ENCODE assay signal across 34 cellular contexts in the genomic region with DNA sequence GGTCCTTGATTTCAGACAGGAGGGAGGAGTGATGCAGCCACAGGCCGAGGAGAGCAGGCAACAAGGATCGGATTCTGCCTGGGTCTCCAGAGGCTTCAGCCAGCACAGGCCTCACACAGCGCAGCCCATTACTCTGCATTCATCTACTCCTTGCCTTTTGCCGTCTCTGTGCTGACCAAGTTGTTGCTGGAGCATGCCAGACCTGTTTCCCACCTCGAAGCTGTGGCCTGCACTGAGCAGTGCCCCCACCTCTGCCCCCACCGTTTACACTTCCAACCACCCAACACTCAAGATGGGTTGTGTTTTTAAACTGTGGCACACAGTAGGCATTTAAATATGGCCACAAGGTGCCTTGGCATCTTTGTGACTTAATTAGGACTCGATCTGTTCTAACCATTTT. TPM values are rescaled to one million over a fixed set of nuclear protein-coding genes. Genes with fewer than 3 reads are reported as not detected.
"Had no signal": no experiment of that assay in that cellular context is flagged by ENCODE, and none has a peak within 500 bp of the region (broad histone marks: within the 10 kb centered on the region; RNA-seq: fewer than 3 reads in every experiment).

No MANE protein-coding gene starts in this region.

- H3K9ac ChIP-seq: SK-N-SH had no signal

- H3K4me3 ChIP-seq: ascending aorta, cardiac muscle cell, MG63, Peyer's patch, SJSA1 had no signal

- DNase-seq: activated CD4-positive, alpha-beta T cell treated with anti-CD3 and anti-CD28 coated beads for 36 hours; activated CD4-positive, alpha-beta T cell treated with anti-CD3 and anti-CD28 coated beads, Interleukin-2, amount 10 ng/mL, durations not matched to agents 7 days and 5 days; activated CD4-positive, alpha-beta T cell treated with anti-CD3 and anti-CD28 coated beads, Interleukin-2, amount 50 U/mL, for 48 hours; activated CD8-positive, alpha-beta T cell treated with anti-CD3 and anti-CD28 coated beads, Interleukin-2, amount 10 ng/mL, durations not matched to agents 7 days and 5 days; activated gamma-delta T cell; activated naive CD4-positive, alpha-beta T cell treated with Interleukin-2 at 50 U/mL for 16 hours; activated naive CD8-positive, alpha-beta T cell treated with anti-CD3 and anti-CD28 coated beads, Interleukin-2, amount 10 ng/mL, durations not matched to agents 7 days and 5 days; activated T-cell treated with anti-CD3 and anti-CD28 coated beads, Interleukin-2, amount 50 U/mL, for 24 hours; amygdala; Kasumi-1; MG63; NCI-H1048; NCI-H1105 treated with DMSO at 0.1 percent for 48 hours; NCI-H1436; NCI-H1694; NCI-H1930; NCI-H2081 treated with DMSO at 0.1 percent for 48 hours; NCI-H345; NCI-H524 treated with DMSO at 0.1 percent for 48 hours; PC-3; Peyer's patch; RPMI8226; SHP77 treated with DMSO at 0.1 percent for 48 hours; SK-N-SH had no signal

- H3K27ac Mint-ChIP-seq: activated CD4-positive, alpha-beta T cell treated with anti-CD3 and anti-CD28 coated beads for 36 hours; activated CD4-positive, alpha-beta T cell treated with anti-CD3 and anti-CD28 coated beads, Interleukin-2, amount 10 ng/mL, durations not matched to agents 7 days and 5 days; activated CD8-positive, alpha-beta T cell treated with anti-CD3 and anti-CD28 coated beads, Interleukin-2, amount 10 ng/mL, durations not matched to agents 7 days and 5 days; activated naive CD4-positive, alpha-beta T cell treated with anti-CD3 and anti-CD28 coated beads, Interleukin-2, amount 50 U/mL, for 24 hours; activated naive CD8-positive, alpha-beta T cell treated with anti-CD3 and anti-CD28 coated beads, Interleukin-2, amount 10 ng/mL, durations not matched to agents 7 days and 5 days; activated T-cell treated with anti-CD3 and anti-CD28 coated beads, Interleukin-2, amount 50 U/mL, for 24 hours; activated T-helper 2 cell treated with anti-CD3 and anti-CD28 coated beads, Interferon-gamma antibody, Interleukin-2, Interleukin-4, amounts not matched to agents 10 μg/mL and 5 μg/mL and 100 μg/mL, durations not matched to agents 14 hours and 24 hours and 36 hours; T-helper 1 cell treated with Interleukin-12 subunit alpha and Interleukin-12 subunit beta and Interleukin-4 antibody, amounts not matched to agents 30 μg/mL and 1 μg/mL, for 36 hours; T-helper 2 cell treated with Interferon-gamma antibody and Interleukin-4, amounts not matched to agents 5 μg/mL and 100 μg/mL, for 36 hours had no signal

- H3K9me3 ChIP-seq: ascending aorta, MG63, Peyer's patch, SJSA1, SK-N-SH had no signal

- H3K9me2 ChIP-seq: SK-N-SH had no signal

- H3K27me3 Mint-ChIP-seq: activated CD4-positive, alpha-beta T cell treated with anti-CD3 and anti-CD28 coated beads for 36 hours; activated CD4-positive, alpha-beta T cell treated with anti-CD3 and anti-CD28 coated beads, Interleukin-2, amount 10 ng/mL, durations not matched to agents 7 days and 5 days; activated naive CD4-positive, alpha-beta T cell treated with anti-CD3 and anti-CD28 coated beads, Interleukin-2, amount 50 U/mL, for 24 hours; activated T-cell treated with anti-CD3 and anti-CD28 coated beads, Interleukin-2, amount 50 U/mL, for 24 hours had no signal

- H3K36me3 ChIP-seq: ascending aorta, cardiac muscle cell, MG63, Peyer's patch, SJSA1 had no signal

- H3K4me2 ChIP-seq: SK-N-SH had no signal

- H3K9me3 Mint-ChIP-seq: activated CD4-positive, alpha-beta T cell treated with anti-CD3 and anti-CD28 coated beads, Interleukin-2, amount 10 ng/mL, durations not matched to agents 7 days and 5 days; activated naive CD4-positive, alpha-beta T cell treated with anti-CD3 and anti-CD28 coated beads, Interleukin-2, amount 50 U/mL, for 24 hours; activated naive CD8-positive, alpha-beta T cell treated with anti-CD3 and anti-CD28 coated beads, Interleukin-2, amount 10 ng/mL, durations not matched to agents 7 days and 5 days; activated T-cell treated with anti-CD3 and anti-CD28 coated beads, Interleukin-2, amount 50 U/mL, for 24 hours; activated T-helper 2 cell treated with anti-CD3 and anti-CD28 coated beads, Interferon-gamma antibody, Interleukin-2, Interleukin-4, amounts not matched to agents 10 μg/mL and 5 μg/mL and 100 μg/mL, durations not matched to agents 14 hours and 24 hours and 36 hours; T-helper 1 cell treated with Interleukin-12 subunit alpha and Interleukin-12 subunit beta and Interleukin-4 antibody, amounts not matched to agents 30 μg/mL and 1 μg/mL, for 36 hours; T-helper 2 cell treated with Interferon-gamma antibody and Interleukin-4, amounts not matched to agents 5 μg/mL and 100 μg/mL, for 36 hours had no signal

- ATAC-seq: activated CD4-positive, alpha-beta T cell treated with anti-CD3 and anti-CD28 coated beads for 36 hours; activated CD4-positive, CD25-positive, alpha-beta regulatory T cell treated with anti-CD3 and anti-CD28 coated beads, Interleukin-2, amount 50 U/mL, for 24 hours; activated CD8-positive, alpha-beta T cell treated with anti-CD3 and anti-CD28 coated beads, Interleukin-2, amount 10 ng/mL, durations not matched to agents 7 days and 5 days; PC-3 had no signal

- H3K27me3 ChIP-seq: ascending aorta, cardiac muscle cell, MG63, Peyer's patch, SJSA1 had no signal

- H3K27ac ChIP-seq: ascending aorta, cardiac muscle cell, Peyer's patch, SJSA1 had no signal

- H3K4me3 Mint-ChIP-seq: activated CD4-positive, alpha-beta T cell treated with anti-CD3 and anti-CD28 coated beads for 36 hours; activated CD4-positive, alpha-beta T cell treated with anti-CD3 and anti-CD28 coated beads, Interleukin-2, amount 10 ng/mL, durations not matched to agents 7 days and 5 days; activated CD8-positive, alpha-beta T cell treated with anti-CD3 and anti-CD28 coated beads, Interleukin-2, amount 10 ng/mL, durations not matched to agents 7 days and 5 days; activated naive CD4-positive, alpha-beta T cell treated with anti-CD3 and anti-CD28 coated beads, Interleukin-2, amount 50 U/mL, for 24 hours; activated naive CD8-positive, alpha-beta T cell treated with anti-CD3 and anti-CD28 coated beads, Interleukin-2, amount 10 ng/mL, durations not matched to agents 7 days and 5 days; activated T-cell treated with anti-CD3 and anti-CD28 coated beads, Interleukin-2, amount 50 U/mL, for 24 hours; T-helper 1 cell treated with Interleukin-12 subunit alpha and Interleukin-12 subunit beta and Interleukin-4 antibody, amounts not matched to agents 30 μg/mL and 1 μg/mL, for 36 hours; T-helper 2 cell treated with Interferon-gamma antibody and Interleukin-4, amounts not matched to agents 5 μg/mL and 100 μg/mL, for 36 hours had no signal

- H3K4me1 ChIP-seq: ascending aorta, Peyer's patch had no signal

- H3K4me1 Mint-ChIP-seq: activated CD4-positive, alpha-beta T cell treated with anti-CD3 and anti-CD28 coated beads for 36 hours; activated naive CD4-positive, alpha-beta T cell treated with anti-CD3 and anti-CD28 coated beads, Interleukin-2, amount 50 U/mL, for 24 hours had no signal

- H3K36me3 Mint-ChIP-seq: activated naive CD4-positive, alpha-beta T cell treated with anti-CD3 and anti-CD28 coated beads, Interleukin-2, amount 50 U/mL, for 24 hours; activated naive CD8-positive, alpha-beta T cell treated with anti-CD3 and anti-CD28 coated beads, Interleukin-2, amount 10 ng/mL, durations not matched to agents 7 days and 5 days had no signal

RNA-seq across cellular contexts. Expression of gene PRM2, which starts 1.3 kb away (rescaled TPM):
- total RNA-seq: activated CD4-positive, alpha-beta T cell treated with anti-CD3 and anti-CD28 coated beads for 36 hours; activated CD4-positive, alpha-beta T cell treated with anti-CD3 and anti-CD28 coated beads, Interleukin-2, amount 10 ng/mL, durations not matched to agents 7 days and 5 days; activated CD8-positive, alpha-beta T cell treated with anti-CD3 and anti-CD28 coated beads, Interleukin-2, amount 10 ng/mL, durations not matched to agents 7 days and 5 days; activated naive CD8-positive, alpha-beta T cell treated with anti-CD3 and anti-CD28 coated beads, Interleukin-2, amount 10 ng/mL, durations not matched to agents 7 days and 5 days; activated T-helper 2 cell treated with anti-CD3 and anti-CD28 coated beads, Interferon-gamma antibody, Interleukin-2, Interleukin-4, amounts not matched to agents 10 μg/mL and 5 μg/mL and 100 μg/mL, durations not matched to agents 14 hours and 24 hours and 36 hours; ascending aorta; NCI-H460; PC-3; Peyer's patch; SJSA1 had no signal
- polyA plus RNA-seq: adipose tissue, cardiac muscle cell, SK-N-SH had no signal

RNA-seq across cellular contexts. Expression of gene PRM3, which starts 1.5 kb away (rescaled TPM):
- total RNA-seq: activated CD4-positive, alpha-beta T cell treated with anti-CD3 and anti-CD28 coated beads for 36 hours; activated CD4-positive, alpha-beta T cell treated with anti-CD3 and anti-CD28 coated beads, Interleukin-2, amount 10 ng/mL, durations not matched to agents 7 days and 5 days; activated CD8-positive, alpha-beta T cell treated with anti-CD3 and anti-CD28 coated beads, Interleukin-2, amount 10 ng/mL, durations not matched to agents 7 days and 5 days; activated naive CD8-positive, alpha-beta T cell treated with anti-CD3 and anti-CD28 coated beads, Interleukin-2, amount 10 ng/mL, durations not matched to agents 7 days and 5 days; activated T-helper 2 cell treated with anti-CD3 and anti-CD28 coated beads, Interferon-gamma antibody, Interleukin-2, Interleukin-4, amounts not matched to agents 10 μg/mL and 5 μg/mL and 100 μg/mL, durations not matched to agents 14 hours and 24 hours and 36 hours; ascending aorta; cardiac muscle cell; NCI-H460; PC-3; Peyer's patch; SJSA1 had no signal
- polyA plus RNA-seq: adipose tissue, cardiac muscle cell, SK-N-SH had no signal

RNA-seq across cellular contexts. Expression of gene TNP2, which starts 5.8 kb away (rescaled TPM):
- total RNA-seq: activated CD4-positive, alpha-beta T cell treated with anti-CD3 and anti-CD28 coated beads for 36 hours; activated CD4-positive, alpha-beta T cell treated with anti-CD3 and anti-CD28 coated beads, Interleukin-2, amount 10 ng/mL, durations not matched to agents 7 days and 5 days; activated CD8-positive, alpha-beta T cell treated with anti-CD3 and anti-CD28 coated beads, Interleukin-2, amount 10 ng/mL, durations not matched to agents 7 days and 5 days; activated naive CD8-positive, alpha-beta T cell treated with anti-CD3 and anti-CD28 coated beads, Interleukin-2, amount 10 ng/mL, durations not matched to agents 7 days and 5 days; activated T-helper 2 cell treated with anti-CD3 and anti-CD28 coated beads, Interferon-gamma antibody, Interleukin-2, Interleukin-4, amounts not matched to agents 10 μg/mL and 5 μg/mL and 100 μg/mL, durations not matched to agents 14 hours and 24 hours and 36 hours; ascending aorta; cardiac muscle cell; NCI-H460; PC-3; Peyer's patch; SJSA1 had no signal
- polyA plus RNA-seq: adipose tissue, cardiac muscle cell, SK-N-SH had no signal

RNA-seq across cellular contexts. Expression of gene PRM1, which starts 6.2 kb away (rescaled TPM):
- total RNA-seq: activated CD4-positive, alpha-beta T cell treated with anti-CD3 and anti-CD28 coated beads for 36 hours; activated CD4-positive, alpha-beta T cell treated with anti-CD3 and anti-CD28 coated beads, Interleukin-2, amount 10 ng/mL, durations not matched to agents 7 days and 5 days; activated CD8-positive, alpha-beta T cell treated with anti-CD3 and anti-CD28 coated beads, Interleukin-2, amount 10 ng/mL, durations not matched to agents 7 days and 5 days; activated naive CD8-positive, alpha-beta T cell treated with anti-CD3 and anti-CD28 coated beads, Interleukin-2, amount 10 ng/mL, durations not matched to agents 7 days and 5 days; activated T-helper 2 cell treated with anti-CD3 and anti-CD28 coated beads, Interferon-gamma antibody, Interleukin-2, Interleukin-4, amounts not matched to agents 10 μg/mL and 5 μg/mL and 100 μg/mL, durations not matched to agents 14 hours and 24 hours and 36 hours; ascending aorta; cardiac muscle cell; NCI-H460; PC-3; Peyer's patch; SJSA1 had no signal
- polyA plus RNA-seq: adipose tissue, cardiac muscle cell, SK-N-SH had no signal
